Comparison of ENCODE assay signal across 8 cellular contexts in genomic region chr6:37783831-37784584, GRCh38. TPM values are rescaled to one million over a fixed set of nuclear protein-coding genes. Genes with fewer than 3 reads are reported as not detected.
A peak's percentile ranks its signal among the peaks of the same experiment; 100 is the strongest.
DNase-seq lines count a peak whose midpoint lies in the region; ATAC-seq and TF ChIP-seq lines count a peak whose summit lies in the region.

No MANE protein-coding gene starts in this region.

- H4K20me1 ChIP-seq in Loucy (ENCODE audit: insufficient read depth, low read length, poor library complexity, severe bottlenecking): no peaks in the 10 kb centered on the region

- H3K9me3 Mint-ChIP-seq in activated naive CD4-positive, alpha-beta T cell treated with anti-CD3 and anti-CD28 coated beads, Interleukin-2, amount 10 ng/mL, durations not matched to agents 7 days and 5 days: no peaks in the 10 kb centered on the region

- no peaks in the 10 kb centered on the region for H3K9me3 ChIP-seq in Loucy (ENCODE audit: insufficient read depth, low read depth, low read length)
- H3K9me3 ChIP-seq in heart right ventricle: no peaks in the 10 kb centered on the region

- H3F3A ChIP-seq in Loucy (ENCODE audit: low read depth): no peaks in the 10 kb centered on the region

- no peaks in the 10 kb centered on the region for H3K9me2 ChIP-seq in Loucy (replicated peaks; ENCODE audit: low read depth, low read length)

- H3K27me3 Mint-ChIP-seq in activated naive CD4-positive, alpha-beta T cell treated with anti-CD3 and anti-CD28 coated beads, Interleukin-2, amount 10 ng/mL, durations not matched to agents 7 days and 5 days: peaks cover 59% of the 10 kb centered on the region

- CTCF ChIA-PET in activated naive CD4-positive, alpha-beta T cell treated with anti-CD3 and anti-CD28 coated beads, Interleukin-2, amount 10 ng/mL, durations not matched to agents 7 days and 5 days (lab: Charles Lee): no interaction called here

- DNase-seq in COR-L47 (lab: John Stamatoyannopoulos, UW) (peak; percentile 53), heart right ventricle (peak in 1 of 2 donors; percentile 24), posterior cingulate gyrus (peak in 7 of 10 donors; percentile 19 to 85 (median 33)), AML-193 (lab: John Stamatoyannopoulos, UW) (no peak), cerebellar nuclear complex (lab: John Stamatoyannopoulos, UW) (no peak)
- no peak for DNase-seq in activated naive CD4-positive, alpha-beta T cell treated with anti-CD3 and anti-CD28 coated beads, Interleukin-2, amount 10 ng/mL, durations not matched to agents 7 days and 5 days

- peaks cover 20% of the 10 kb centered on the region for H3K4me1 Mint-ChIP-seq in activated naive CD4-positive, alpha-beta T cell treated with anti-CD3 and anti-CD28 coated beads, Interleukin-2, amount 10 ng/mL, durations not matched to agents 7 days and 5 days

- H3K36me3 ChIP-seq in Loucy (ENCODE audit: insufficient read depth, low read length) (no peaks in the 10 kb centered on the region), heart right ventricle (no peaks in the 10 kb centered on the region)

- intact Hi-C loops in heart right ventricle (cut with DNase I): loop anchor here in 3 of 10 donors (10.0 kb wide), 1 partner anchor 711 kb away; no protein-coding TSS in a partner anchor
- intact Hi-C loops in posterior cingulate gyrus (cut with DNase I): loop anchor here (5.0 kb wide), 1 partner anchor 77 kb away; no protein-coding TSS in a partner anchor

- no peaks in the 10 kb centered on the region for H3K79me2 ChIP-seq in Loucy (ENCODE audit: insufficient read depth, low read length)

- H3K4me3 ChIP-seq in Loucy (ENCODE audit: low read length, poor library complexity, severe bottlenecking) (peak overlapping the region; percentile 67), heart right ventricle (peak overlapping the region; percentile 26 to 70 (median 54))

- peak overlapping the region; percentile 56 for H2AFZ ChIP-seq in Loucy (ENCODE audit: low read length)

- peak overlapping the region; percentile 59 for H3K9ac ChIP-seq in Loucy (ENCODE audit: low read depth, low read length, poor library complexity, severe bottlenecking)

- peak overlapping the region; percentile 62 for H3K4me2 ChIP-seq in Loucy (ENCODE audit: low read depth, low read length, poor library complexity, severe bottlenecking)

- peak overlapping the region; percentile 34 for H3K4me3 Mint-ChIP-seq in activated naive CD4-positive, alpha-beta T cell treated with anti-CD3 and anti-CD28 coated beads, Interleukin-2, amount 10 ng/mL, durations not matched to agents 7 days and 5 days

- H3K36me3 Mint-ChIP-seq in activated naive CD4-positive, alpha-beta T cell treated with anti-CD3 and anti-CD28 coated beads, Interleukin-2, amount 10 ng/mL, durations not matched to agents 7 days and 5 days: no peaks in the 10 kb centered on the region

- no peaks in the 10 kb centered on the region for H3K27me3 ChIP-seq in Loucy (ENCODE audit: insufficient read depth, low read length, poor library complexity, severe bottlenecking)
- H3K27me3 ChIP-seq in heart right ventricle: peaks cover 0 to 32% (median 0%) of the 10 kb centered on the region in 7 donors

- peak overlapping the region in 5 of 10 donors; percentile 12 to 25 (median 22) for H3K27ac ChIP-seq in heart right ventricle

- H3K27ac Mint-ChIP-seq in activated naive CD4-positive, alpha-beta T cell treated with anti-CD3 and anti-CD28 coated beads, Interleukin-2, amount 10 ng/mL, durations not matched to agents 7 days and 5 days: no peak overlapping the region

- WGBS in heart right ventricle, 2 donors: 3 to 5% methylated on average over 38 of the region's 38 CpGs

- peak; percentile 53 to 82 (median 71) for ATAC-seq in heart right ventricle
- ATAC-seq in GM18517 (IDR thresholded peaks at IDR 0.05; ENCODE audit: unreplicated experiment): no peak

- H3K4me1 ChIP-seq in Loucy (ENCODE audit: insufficient read depth, low read length, poor library complexity, severe bottlenecking): peaks cover 6% of the 10 kb centered on the region
- H3K4me1 ChIP-seq in heart right ventricle: peaks cover 0 to 27% (median 19%) of the 10 kb centered on the region in 9 donors

- TF ChIP-seq CTCF in Loucy (conservative IDR thresholded peaks at IDR 0.05; ENCODE audit: low read length): no peak
- TF ChIP-seq CTCF in heart right ventricle (IDR thresholded peaks at IDR 0.05): peak in 4 of 9 donors; percentile 11 to 35 (median 32)

RNA-seq across cellular contexts. Expression of gene ZFAND3, which starts 35.5 kb away (rescaled TPM):
- total RNA-seq in heart right ventricle: 100 to 1,000 TPM in 7 of 10 donors, 10 to 100 TPM in 3; 79.5 to 123 (median 108) TPM
- polyA plus RNA-seq in heart right ventricle: 10 to 100 TPM; 24.4 to 43.7 TPM

Comparison
In these comparisons a context has a peak if more than half of its experiments do, and no peak if none do; other contexts are left out.
1. DNase-seq: peak in COR-L47 (single experiment) and posterior cingulate gyrus (7 of 10); none in activated naive CD4-positive, alpha-beta T cell treated with anti-CD3 and anti-CD28 coated beads, Interleukin-2, amount 10 ng/mL, durations not matched to agents 7 days and 5 days (single experiment), AML-193 (0 of 2) and cerebellar nuclear complex (0 of 2).